8 cellular contexts compared by ENCODE assay signal in genomic region chr10:68536973-68537372, GRCh38.
"Had no signal": no experiment of that assay in that cellular context is flagged by ENCODE, and none has a peak within 500 bp of the region (broad histone marks: within the 10 kb centered on the region; RNA-seq: fewer than 3 reads in every experiment).

No MANE protein-coding gene starts in this region.

- H3K4me3 ChIP-seq: GM12878 had no signal

- DNase-seq: GDM1, GF-D8 had no signal

- FAIRE-seq: G401.6, GM12878, GM12891, GM12892, GM18507, GM19239 had no signal

- ATAC-seq: GM12878 had no signal
